ENCODE assay signal across 8 cellular contexts in the genomic region with DNA sequence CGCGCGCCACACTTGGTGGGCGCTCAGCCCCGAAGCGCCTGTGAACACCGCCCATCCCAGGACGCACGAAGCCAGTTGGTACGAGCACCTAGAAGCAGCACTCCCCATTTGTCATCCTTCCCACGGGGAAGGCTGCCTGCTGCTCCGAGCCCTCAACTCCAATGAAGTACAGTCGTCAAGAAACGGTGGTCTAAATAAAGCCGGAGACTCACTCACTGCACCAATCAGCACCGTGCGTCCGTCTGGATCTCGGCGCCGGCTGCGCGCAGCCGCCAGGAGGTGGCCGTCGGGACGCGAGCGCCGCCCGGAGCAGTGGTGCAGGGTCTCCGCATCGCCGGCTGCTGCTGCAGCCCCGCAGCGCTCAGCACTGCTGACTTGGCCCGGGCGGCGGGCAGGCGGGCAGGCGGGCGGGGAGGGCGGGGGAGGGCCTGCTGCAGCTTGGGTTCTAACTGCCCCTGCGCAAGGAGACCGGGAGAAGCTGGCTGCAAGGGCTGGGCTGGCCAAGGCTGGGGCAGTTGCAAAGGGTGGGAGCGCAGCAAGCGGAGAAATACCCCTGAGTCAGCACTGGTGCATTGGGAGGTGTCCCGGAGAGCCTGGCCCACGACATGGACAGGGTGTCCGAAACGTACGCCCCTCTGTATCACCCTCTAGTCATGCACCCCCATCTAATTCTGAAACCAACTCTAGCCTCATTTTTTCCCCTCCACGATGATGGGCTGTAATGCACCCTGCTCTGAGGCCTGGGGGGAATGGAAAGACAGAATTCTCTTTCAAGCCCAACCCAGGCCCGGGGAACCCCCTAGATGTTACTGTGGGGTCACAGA. TPM values are rescaled to one million over a fixed set of nuclear protein-coding genes. Genes with fewer than 3 reads are reported as not detected.
DNase-seq lines count a peak whose midpoint lies in the region; ATAC-seq, FAIRE-seq and TF ChIP-seq lines count a peak whose summit lies in the region.

No MANE protein-coding gene starts in this region.

- DNase-seq in D721Med (ENCODE audit: insufficient read length, low spot score) (no peak), NB4 (ENCODE audit: low read depth) (peak; percentile 23), esophagus squamous epithelium (lab: John Stamatoyannopoulos, UW) (no peak), osteoblast (ENCODE audit: insufficient read length, low spot score, missing footprints) (peak; percentile 75), NCI-H2081 (lab: John Stamatoyannopoulos, UW) (no peak), small intestine (no peak)

- no peak overlapping the region for H3K4me3 ChIP-seq in NB4 (ENCODE audit: low read depth, low read length)
- H3K4me3 ChIP-seq in esophagus squamous epithelium = peak overlapping the region in 3 of 4 donors; percentile 2 to 46 (median 23)
- peak overlapping the region; percentile 68 for H3K4me3 ChIP-seq in osteoblast (ENCODE audit: insufficient read depth, low read length)
- no peak overlapping the region for H3K4me3 ChIP-seq in small intestine (ENCODE audit: low read depth in 1 of 2, low read length in 2 of 2)

- H3K27ac ChIP-seq in esophagus squamous epithelium (no peak overlapping the region), osteoblast (ENCODE audit: low read depth, low read length) (peak overlapping the region; percentile 98), small intestine (ENCODE audit: low read depth in 1 of 2, low read length in 1 of 2) (no peak overlapping the region)

- FAIRE-seq in D721Med (lab: Jason Lieb, UNC) = no peak
- no peak for FAIRE-seq in small intestine (lab: Jason Lieb, UNC)

- WGBS in esophagus squamous epithelium, 2 donors = 46 to 51% methylated on average over 12 to 13 of the region's 54 CpGs
- WGBS in small intestine, 3 donors = 22 to 26% (median 26%) methylated on average over 41 to 54 of the region's 54 CpGs

- TF ChIP-seq CTCF in D721Med (IDR thresholded peaks at IDR 0.05; ENCODE audit: insufficient read depth, missing control alignments) (peak; percentile 19), NB4 (IDR thresholded peaks at IDR 0.05; ENCODE audit: low read depth, low read length) (no peak), esophagus squamous epithelium (IDR thresholded peaks at IDR 0.05) (peak in 3 of 6 experiments; percentile 26 to 30 (median 27)), osteoblast (IDR thresholded peaks at IDR 0.05; ENCODE audit: extremely low read depth, low read depth, low read length) (no peak)

- peaks cover 2% of the 10 kb centered on the region for H4K20me1 ChIP-seq in osteoblast (ENCODE audit: insufficient read depth, low read length)

- H3K36me3 ChIP-seq in esophagus squamous epithelium (no peaks in the 10 kb centered on the region), osteoblast (ENCODE audit: insufficient read depth, low read length) (no peaks in the 10 kb centered on the region), small intestine (ENCODE audit: control insufficient read depth in 2 of 2, insufficient read depth in 2 of 2, low read length in 2 of 2) (no peaks in the 10 kb centered on the region)

- H2AFZ ChIP-seq in osteoblast (ENCODE audit: low read length) = peak overlapping the region; percentile 83

- no peak for ATAC-seq in GM21529 (IDR thresholded peaks at IDR 0.05; ENCODE audit: unreplicated experiment)
- ATAC-seq in HG02759 (IDR thresholded peaks at IDR 0.05; ENCODE audit: unreplicated experiment) = no peak

- no peaks in the 10 kb centered on the region for H3K9me3 ChIP-seq in esophagus squamous epithelium
- no peaks in the 10 kb centered on the region for H3K9me3 ChIP-seq in osteoblast (ENCODE audit: low read depth, low read length)
- no peaks in the 10 kb centered on the region for H3K9me3 ChIP-seq in small intestine (ENCODE audit: control insufficient read depth, low read depth)

- peak overlapping the region; percentile 95 for H3K4me2 ChIP-seq in osteoblast (ENCODE audit: insufficient read depth, low read length)

- TF ChIP-seq POLR2A in NB4 (IDR thresholded peaks at IDR 0.05; ENCODE audit: extremely low read depth, insufficient read length) = no peak
- no peak for TF ChIP-seq POLR2A in esophagus squamous epithelium (IDR thresholded peaks at IDR 0.05)

- intact Hi-C loops in esophagus squamous epithelium (cut with DNase I) = no loop called here

- H3K27me3 ChIP-seq in esophagus squamous epithelium (peaks cover 0 to 72% (median 0%) of the 10 kb centered on the region in 4 donors), osteoblast (ENCODE audit: insufficient read depth, low read length) (no peaks in the 10 kb centered on the region), small intestine (ENCODE audit: control insufficient read depth in 2 of 2, insufficient read depth in 2 of 2, low read length in 2 of 2) (peaks cover 7 to 33% of the 10 kb centered on the region in 2 donors)

- H3K4me1 ChIP-seq in esophagus squamous epithelium (peaks cover 8 to 69% (median 38%) of the 10 kb centered on the region in 3 donors), osteoblast (ENCODE audit: insufficient read depth, low read length) (peaks cover 79% of the 10 kb centered on the region), small intestine (ENCODE audit: control insufficient read depth in 2 of 2, insufficient read depth in 1 of 2, low read depth in 1 of 2, low read length in 1 of 2) (peaks cover 0 to 3% of the 10 kb centered on the region in 2 donors)

- peaks cover 84% of the 10 kb centered on the region for H3K79me2 ChIP-seq in osteoblast (ENCODE audit: insufficient read depth, low read length)

RNA-seq across cellular contexts. Expression of a gene that starts 35.8 kb away (rescaled TPM):
- 10 to 100 TPM; 10.6 to 35.5 (median 18.7) TPM for total RNA-seq in esophagus squamous epithelium
- 45.1 and 51.4 TPM in 2 replicates for total RNA-seq in osteoblast
- 10 to 100 TPM in 1 of 3 donors, 1 to 10 TPM in 2; 2.7 to 25.8 (median 2.9) TPM for polyA plus RNA-seq in small intestine

Comparison
In these comparisons a context has a peak if more than half of its experiments do, and no peak if none do; other contexts are left out.
1. DNase-seq: peak in NB4 (single experiment) and osteoblast (single experiment); none in D721Med (single experiment), esophagus squamous epithelium (single experiment), NCI-H2081 (0 of 2) and small intestine (single experiment).
2. H3K4me3 ChIP-seq: peak in esophagus squamous epithelium (3 of 4) and osteoblast (single experiment); none in NB4 (single experiment) and small intestine (0 of 2).